ENCODE assay signal across 9 cellular contexts in the genomic region with DNA sequence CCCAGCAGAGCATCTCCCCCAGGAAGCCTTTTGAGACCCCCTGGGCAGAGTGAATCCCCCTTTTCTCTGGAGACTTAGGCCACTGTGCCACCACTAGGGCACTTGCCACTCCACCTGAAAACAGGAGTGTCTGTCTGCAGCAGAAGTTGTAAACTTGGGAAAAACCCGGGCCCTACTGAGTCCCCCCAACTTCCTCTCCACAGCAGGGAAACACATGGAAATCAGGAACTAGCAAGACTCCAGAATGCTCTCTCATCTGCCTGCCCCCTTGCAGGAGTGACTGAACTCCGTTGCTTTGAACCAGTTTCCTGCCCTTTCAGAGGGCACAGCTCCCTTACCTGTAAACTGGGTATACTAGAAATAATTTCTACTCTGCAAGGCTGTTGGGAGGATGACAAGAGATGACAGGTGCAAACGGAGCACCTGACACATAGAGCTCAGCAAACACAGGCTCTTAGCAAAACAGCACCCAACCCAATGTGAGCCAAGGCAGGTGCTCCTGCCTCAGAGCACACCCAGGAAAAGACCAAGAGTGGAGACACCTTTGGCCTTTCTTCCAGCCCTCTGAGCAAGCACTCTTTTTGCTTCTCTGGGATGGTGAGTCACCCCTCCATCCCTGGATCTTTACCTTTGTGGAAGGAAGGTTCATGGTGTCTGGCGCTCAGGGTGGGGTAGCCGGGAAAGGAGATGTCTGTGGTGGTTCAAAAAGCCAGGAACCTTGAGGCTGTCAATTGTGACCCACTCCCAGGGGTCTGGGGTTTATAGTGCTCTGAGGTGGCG. TPM values are rescaled to one million over a fixed set of nuclear protein-coding genes. Genes with fewer than 3 reads are reported as not detected.
A peak's percentile ranks its signal among the peaks of the same experiment; 100 is the strongest.
DNase-seq lines count a peak whose midpoint lies in the region; TF ChIP-seq lines count a peak whose summit lies in the region.
"Had no signal": no experiment of that assay in that cellular context is flagged by ENCODE, and none has a peak within 500 bp of the region (broad histone marks: within the 10 kb centered on the region; RNA-seq: fewer than 3 reads in every experiment).

Gene HCRT (minus strand): TSS at position 736 of the 780 bp plus-strand sequence. CDS start 87 bp downstream, at position 649.

- POLR2A ChIA-PET in CD4-positive, alpha-beta memory T cell (lab: Charles Lee; ENCODE audit: partially characterized antibody) = interaction anchor here (1.0 to 5.8 kb wide), 4 partner anchors 10 to 204 kb away, joined by 3 to 50 read pairs (median 9); partner anchors contain the start of genes GHDC, STAT3 and STAT5A

- peaks cover 17 to 43% (median 29%) of the 10 kb centered on the region in 4 donors for H3K4me1 Mint-ChIP-seq in CD4-positive, alpha-beta memory T cell
- peaks cover 27% of the 10 kb centered on the region for H3K4me1 Mint-ChIP-seq in neural crest cell

- no peaks in the 10 kb centered on the region for H3K9me3 ChIP-seq in CD4-positive, alpha-beta memory T cell (ENCODE audit: control insufficient read depth in 1 of 2, low read length in 2 of 2)
- H3K9me3 ChIP-seq in Karpas-422 (ENCODE audit: low read length) = no peaks in the 10 kb centered on the region

- DNase-seq in CD4-positive, alpha-beta memory T cell = no peak
- DNase-seq in Karpas-422 = no peak
- peak in 12 of 61 donors; percentile 12 to 75 (median 35) for DNase-seq in caudate nucleus (lab: John Stamatoyannopoulos, UW)
- no peak for DNase-seq in neural crest cell (ENCODE audit: low read depth, low spot score)
- no peak for DNase-seq in RKO (ENCODE audit: low spot score)
- no peak for DNase-seq in HuH-7.5 (ENCODE audit: low spot score)
- DNase-seq in foreskin melanocyte = no peak
- DNase-seq in NCI-H446 (lab: John Stamatoyannopoulos, UW) = no peak

- peak within 1 kb of the TSS; percentile 74 to 96 (median 82) for H3K4me3 Mint-ChIP-seq in CD4-positive, alpha-beta memory T cell
- peak within 1 kb of the TSS; percentile 61 for H3K4me3 Mint-ChIP-seq in neural crest cell

- no peak for TF ChIP-seq CTCF in neural crest cell (conservative IDR thresholded peaks at IDR 0.05)

- peak within 1 kb of the TSS; percentile 59 for H3K9ac ChIP-seq in Karpas-422 (ENCODE audit: low read length)

- H3K4me2 ChIP-seq in Karpas-422 (ENCODE audit: low read depth, low read length, poor library complexity, severe bottlenecking) = peak within 1 kb of the TSS; percentile 87

- H2AFZ ChIP-seq in Karpas-422 (ENCODE audit: low read length) = peak within 1 kb of the TSS; percentile 15; the same call in 1 of the 2 replicates

- no peaks in the 10 kb centered on the region for H3K36me3 ChIP-seq in CD4-positive, alpha-beta memory T cell (ENCODE audit: insufficient read depth, low read length)
- no peaks in the 10 kb centered on the region for H3K36me3 ChIP-seq in Karpas-422 (ENCODE audit: insufficient read depth, low read length)

- H3K27ac Mint-ChIP-seq in CD4-positive, alpha-beta memory T cell = peak within 1 kb of the TSS; percentile 52 to 85 (median 81)
- H3K27ac Mint-ChIP-seq in neural crest cell (ENCODE audit: unreplicated experiment) = no peak within 1 kb of the TSS

- no peaks in the 10 kb centered on the region for H4K20me1 ChIP-seq in Karpas-422 (ENCODE audit: insufficient read depth, low read depth, low read length)

- H3K36me3 Mint-ChIP-seq in CD4-positive, alpha-beta memory T cell = no peaks in the 10 kb centered on the region
- no peaks in the 10 kb centered on the region for H3K36me3 Mint-ChIP-seq in neural crest cell (ENCODE audit: low read depth)

- peak within 1 kb of the TSS; percentile 72 for H3K27ac ChIP-seq in CD4-positive, alpha-beta memory T cell (ENCODE audit: low read depth, low read length)
- no peak within 1 kb of the TSS for H3K27ac ChIP-seq in Karpas-422 (ENCODE audit: low read length)
- H3K27ac ChIP-seq in caudate nucleus (ENCODE audit: low read depth, low read length) = peak within 1 kb of the TSS; percentile 88

- H3K9me3 Mint-ChIP-seq in CD4-positive, alpha-beta memory T cell = peaks cover 0 to 2% (median 0%) of the 10 kb centered on the region in 8 donors
- no peaks in the 10 kb centered on the region for H3K9me3 Mint-ChIP-seq in neural crest cell

- peaks cover 47% of the 10 kb centered on the region for H3K4me1 ChIP-seq in CD4-positive, alpha-beta memory T cell (ENCODE audit: insufficient read depth, low read length)
- peaks cover 32% of the 10 kb centered on the region for H3K4me1 ChIP-seq in Karpas-422 (ENCODE audit: low read length)

- H3K79me2 ChIP-seq in Karpas-422 (ENCODE audit: low read length) = no peaks in the 10 kb centered on the region

- no peaks in the 10 kb centered on the region for H3K9me2 ChIP-seq in Karpas-422 (replicated peaks; ENCODE audit: insufficient read depth, low read length)

- H3K27me3 Mint-ChIP-seq in CD4-positive, alpha-beta memory T cell = peaks cover 0 to 2% of the 10 kb centered on the region in 2 donors
- H3K27me3 Mint-ChIP-seq in neural crest cell (ENCODE audit: low read depth) = peaks cover 61% of the 10 kb centered on the region

- H3K4me3 ChIP-seq in CD4-positive, alpha-beta memory T cell (ENCODE audit: low read length in 2 of 2) = peak within 1 kb of the TSS; percentile 11 to 86
- H3K4me3 ChIP-seq in Karpas-422 (ENCODE audit: low read length) = peak within 1 kb of the TSS; percentile 70; the same call in 1 of the 2 replicates

- intact Hi-C loops in CD4-positive, alpha-beta memory T cell (cut with micrococcal nuclease) = loop anchor here (1.0 to 5.0 kb wide), 4 partner anchors 9 to 158 kb away; partner anchors contain the start of genes GHDC and STAT5A

- CTCF ChIA-PET in CD4-positive, alpha-beta memory T cell (lab: Charles Lee; ENCODE audit: partially characterized antibody) = interaction anchor here (1.1 to 2.3 kb wide), 8 partner anchors 9 to 125 kb away, joined by 3 to 11 read pairs (median 4); partner anchors contain the start of gene GHDC

- H3K27me3 ChIP-seq in CD4-positive, alpha-beta memory T cell (ENCODE audit: insufficient read depth, low read length) = no peaks in the 10 kb centered on the region
- H3K27me3 ChIP-seq in Karpas-422 (ENCODE audit: low read length) = no peaks in the 10 kb centered on the region

RNA-seq across cellular contexts. Expression of gene HCRT, which starts in this region (rescaled TPM):
- total RNA-seq in CD4-positive, alpha-beta memory T cell = not detected
- not detected for polyA plus RNA-seq in CD4-positive, alpha-beta memory T cell
- not detected in 2 replicates for total RNA-seq in Karpas-422 (2014; rRNA removed; shearing (Covaris generic); ENCODE audit: low replicate concordance)
- 0.47 TPM in 1 of 2 replicates, not detected in the other for total RNA-seq in neural crest cell
- total RNA-seq: bronchial epithelial cell had no signal
